1 cellular context compared by ENCODE assay signal in genomic region chr9:105254226-105254625, GRCh38.
TF ChIP-seq lines count a peak whose summit lies in the region.

No MANE protein-coding gene starts in this region.

TF ChIP-seq in WTC11, 78 proteins besides CTCF, POLR2A, EP300 and RAD21 (continued from another document):
- TF ChIP-seq E2F5 (CRISPR knock-in tag; IDR thresholded peaks at IDR 0.05): no peak
- TF ChIP-seq CREM (CRISPR knock-in tag; IDR thresholded peaks at IDR 0.05): no peak
- no peak for TF ChIP-seq OVOL2 (CRISPR knock-in tag; IDR thresholded peaks at IDR 0.05; ENCODE audit: borderline replicate concordance)
- no peak for TF ChIP-seq GABPB1 (CRISPR knock-in tag; IDR thresholded peaks at IDR 0.05)
- TF ChIP-seq FOXK1 (CRISPR knock-in tag; IDR thresholded peaks at IDR 0.05): no peak
- no peak for TF ChIP-seq EMX1 (CRISPR knock-in tag; IDR thresholded peaks at IDR 0.05)
- no peak for TF ChIP-seq ATF6 (CRISPR knock-in tag; IDR thresholded peaks at IDR 0.05)
- no peak for TF ChIP-seq ZNF423 (CRISPR knock-in tag; IDR thresholded peaks at IDR 0.05)
- TF ChIP-seq, protein P1, sequence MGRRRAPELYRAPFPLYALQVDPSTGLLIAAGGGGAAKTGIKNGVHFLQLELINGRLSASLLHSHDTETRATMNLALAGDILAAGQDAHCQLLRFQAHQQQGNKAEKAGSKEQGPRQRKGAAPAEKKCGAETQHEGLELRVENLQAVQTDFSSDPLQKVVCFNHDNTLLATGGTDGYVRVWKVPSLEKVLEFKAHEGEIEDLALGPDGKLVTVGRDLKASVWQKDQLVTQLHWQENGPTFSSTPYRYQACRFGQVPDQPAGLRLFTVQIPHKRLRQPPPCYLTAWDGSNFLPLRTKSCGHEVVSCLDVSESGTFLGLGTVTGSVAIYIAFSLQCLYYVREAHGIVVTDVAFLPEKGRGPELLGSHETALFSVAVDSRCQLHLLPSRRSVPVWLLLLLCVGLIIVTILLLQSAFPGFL (CRISPR knock-in tag; IDR thresholded peaks at IDR 0.05; ENCODE audit: borderline replicate concordance): no peak
- TF ChIP-seq ZNF512 (CRISPR knock-in tag; IDR thresholded peaks at IDR 0.05; ENCODE audit: borderline replicate concordance): no peak
- TF ChIP-seq, protein P2, sequence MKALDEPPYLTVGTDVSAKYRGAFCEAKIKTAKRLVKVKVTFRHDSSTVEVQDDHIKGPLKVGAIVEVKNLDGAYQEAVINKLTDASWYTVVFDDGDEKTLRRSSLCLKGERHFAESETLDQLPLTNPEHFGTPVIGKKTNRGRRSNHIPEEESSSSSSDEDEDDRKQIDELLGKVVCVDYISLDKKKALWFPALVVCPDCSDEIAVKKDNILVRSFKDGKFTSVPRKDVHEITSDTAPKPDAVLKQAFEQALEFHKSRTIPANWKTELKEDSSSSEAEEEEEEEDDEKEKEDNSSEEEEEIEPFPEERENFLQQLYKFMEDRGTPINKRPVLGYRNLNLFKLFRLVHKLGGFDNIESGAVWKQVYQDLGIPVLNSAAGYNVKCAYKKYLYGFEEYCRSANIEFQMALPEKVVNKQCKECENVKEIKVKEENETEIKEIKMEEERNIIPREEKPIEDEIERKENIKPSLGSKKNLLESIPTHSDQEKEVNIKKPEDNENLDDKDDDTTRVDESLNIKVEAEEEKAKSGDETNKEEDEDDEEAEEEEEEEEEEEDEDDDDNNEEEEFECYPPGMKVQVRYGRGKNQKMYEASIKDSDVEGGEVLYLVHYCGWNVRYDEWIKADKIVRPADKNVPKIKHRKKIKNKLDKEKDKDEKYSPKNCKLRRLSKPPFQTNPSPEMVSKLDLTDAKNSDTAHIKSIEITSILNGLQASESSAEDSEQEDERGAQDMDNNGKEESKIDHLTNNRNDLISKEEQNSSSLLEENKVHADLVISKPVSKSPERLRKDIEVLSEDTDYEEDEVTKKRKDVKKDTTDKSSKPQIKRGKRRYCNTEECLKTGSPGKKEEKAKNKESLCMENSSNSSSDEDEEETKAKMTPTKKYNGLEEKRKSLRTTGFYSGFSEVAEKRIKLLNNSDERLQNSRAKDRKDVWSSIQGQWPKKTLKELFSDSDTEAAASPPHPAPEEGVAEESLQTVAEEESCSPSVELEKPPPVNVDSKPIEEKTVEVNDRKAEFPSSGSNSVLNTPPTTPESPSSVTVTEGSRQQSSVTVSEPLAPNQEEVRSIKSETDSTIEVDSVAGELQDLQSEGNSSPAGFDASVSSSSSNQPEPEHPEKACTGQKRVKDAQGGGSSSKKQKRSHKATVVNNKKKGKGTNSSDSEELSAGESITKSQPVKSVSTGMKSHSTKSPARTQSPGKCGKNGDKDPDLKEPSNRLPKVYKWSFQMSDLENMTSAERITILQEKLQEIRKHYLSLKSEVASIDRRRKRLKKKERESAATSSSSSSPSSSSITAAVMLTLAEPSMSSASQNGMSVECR (CRISPR knock-in tag; IDR thresholded peaks at IDR 0.05; ENCODE audit: borderline replicate concordance): no peak
- no peak for TF ChIP-seq ZNF121 (CRISPR knock-in tag; IDR thresholded peaks at IDR 0.05)
- no peak for TF ChIP-seq TCF7 (CRISPR knock-in tag; IDR thresholded peaks at IDR 0.05; ENCODE audit: low read depth)
- no peak for TF ChIP-seq CDX4 (CRISPR knock-in tag; IDR thresholded peaks at IDR 0.05; ENCODE audit: borderline replicate concordance)
- no peak for TF ChIP-seq ATF1 (CRISPR knock-in tag; IDR thresholded peaks at IDR 0.05)
